ENCODE assay signal across 8 cellular contexts in the genomic region with DNA sequence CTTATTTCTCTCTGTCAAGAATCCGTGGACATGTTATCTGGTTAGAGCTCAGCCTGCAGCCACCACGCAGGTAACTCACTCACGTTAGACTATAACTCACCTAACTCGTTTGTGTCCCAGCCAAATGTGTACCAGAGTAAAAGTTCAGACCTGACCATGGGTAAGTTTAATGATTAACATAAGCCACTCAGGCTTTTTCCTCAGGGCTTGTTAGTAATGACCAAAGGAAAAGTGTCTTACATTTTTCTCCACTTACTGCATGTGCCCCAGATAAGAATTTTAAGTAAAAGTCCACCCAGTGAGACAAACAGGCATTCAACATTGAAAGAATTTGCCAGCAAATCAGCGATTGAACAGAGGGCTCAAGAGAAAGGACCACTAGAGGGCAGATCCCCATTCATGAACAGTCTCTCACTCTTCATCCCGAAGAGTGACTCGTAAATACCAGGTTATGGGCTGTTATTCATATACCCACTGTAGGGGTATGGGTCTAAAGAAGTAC. TPM values are rescaled to one million over a fixed set of nuclear protein-coding genes. Genes with fewer than 3 reads are reported as not detected.
DNase-seq lines count a peak whose midpoint lies in the region; ATAC-seq and TF ChIP-seq lines count a peak whose summit lies in the region.

A gene with protein sequence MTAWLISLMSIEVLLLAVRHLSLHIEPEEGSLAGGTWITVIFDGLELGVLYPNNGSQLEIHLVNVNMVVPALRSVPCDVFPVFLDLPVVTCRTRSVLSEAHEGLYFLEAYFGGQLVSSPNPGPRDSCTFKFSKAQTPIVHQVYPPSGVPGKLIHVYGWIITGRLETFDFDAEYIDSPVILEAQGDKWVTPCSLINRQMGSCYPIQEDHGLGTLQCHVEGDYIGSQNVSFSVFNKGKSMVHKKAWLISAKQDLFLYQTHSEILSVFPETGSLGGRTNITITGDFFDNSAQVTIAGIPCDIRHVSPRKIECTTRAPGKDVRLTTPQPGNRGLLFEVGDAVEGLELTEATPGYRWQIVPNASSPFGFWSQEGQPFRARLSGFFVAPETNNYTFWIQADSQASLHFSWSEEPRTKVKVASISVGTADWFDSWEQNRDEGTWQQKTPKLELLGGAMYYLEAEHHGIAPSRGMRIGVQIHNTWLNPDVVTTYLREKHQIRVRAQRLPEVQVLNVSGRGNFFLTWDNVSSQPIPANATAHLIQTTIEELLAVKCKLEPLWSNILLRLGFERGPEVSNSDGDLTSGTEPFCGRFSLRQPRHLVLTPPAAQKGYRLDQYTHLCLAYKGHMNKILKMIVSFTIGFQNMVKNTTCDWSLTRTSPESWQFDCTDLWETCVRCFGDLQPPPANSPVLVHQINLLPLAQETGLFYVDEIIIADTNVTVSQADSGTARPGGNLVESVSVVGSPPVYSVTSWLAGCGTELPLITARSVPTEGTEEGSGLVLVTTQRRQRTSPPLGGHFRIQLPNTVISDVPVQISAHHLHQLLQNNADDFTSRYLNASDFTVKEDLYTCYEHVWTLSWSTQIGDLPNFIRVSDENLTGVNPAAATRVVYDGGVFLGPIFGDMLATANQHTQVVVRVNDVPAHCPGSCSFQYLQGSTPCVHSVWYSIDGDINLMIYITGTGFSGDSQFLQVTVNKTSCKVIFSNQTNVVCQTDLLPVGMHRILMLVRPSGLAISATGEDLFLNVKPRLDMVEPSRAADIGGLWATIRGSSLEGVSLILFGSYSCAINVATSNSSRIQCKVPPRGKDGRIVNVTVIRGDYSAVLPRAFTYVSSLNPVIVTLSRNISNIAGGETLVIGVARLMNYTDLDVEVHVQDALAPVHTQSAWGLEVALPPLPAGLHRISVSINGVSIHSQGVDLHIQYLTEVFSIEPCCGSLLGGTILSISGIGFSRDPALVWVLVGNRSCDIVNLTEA (N-terminal part only) (minus strand): TSS at position 116 of the 502 bp plus-strand sequence. CDS start 2,680 bp downstream, outside the sequence.

- H3K79me2 ChIP-seq in DND-41 (ENCODE audit: insufficient read depth, low read length): no peaks in the 10 kb centered on the region

- H3K4me1 ChIP-seq in DND-41 (ENCODE audit: insufficient read depth, low read length) (peaks cover 10% of the 10 kb centered on the region; the same call in 1 of the 2 replicates), mucosa of descending colon (ENCODE audit: low read depth) (peaks cover 5% of the 10 kb centered on the region)

- no peak within 1 kb of the TSS for H3K27ac ChIP-seq in DND-41 (ENCODE audit: low read length)

- H3K9me3 ChIP-seq in DND-41 (ENCODE audit: insufficient read depth, low read length, severe bottlenecking) (no peaks in the 10 kb centered on the region), mucosa of descending colon (no peaks in the 10 kb centered on the region)

- no peak within 1 kb of the TSS for H3K4me3 ChIP-seq in DND-41 (ENCODE audit: low read depth in 1 of 2, low read length in 2 of 2)
- H3K4me3 ChIP-seq in astrocyte of the cerebellum (ENCODE audit: low read depth, low read length): no peak within 1 kb of the TSS
- no peak within 1 kb of the TSS for H3K4me3 ChIP-seq in mucosa of descending colon

- no peak within 1 kb of the TSS for H3K4me3 Mint-ChIP-seq in CD14-positive monocyte

- no peaks in the 10 kb centered on the region for H4K20me1 ChIP-seq in DND-41 (ENCODE audit: insufficient read depth, low read length)

- H3K36me3 Mint-ChIP-seq in CD14-positive monocyte: no peaks in the 10 kb centered on the region

- intact Hi-C loops in mucosa of descending colon (cut with DNase I, micrococcal nuclease) (no loop called here), CD14-positive monocyte (cut with micrococcal nuclease) (no loop called here)

- ATAC-seq in DND-41 (ENCODE audit: insufficient read depth, low read depth) (peak; percentile 53; the same call in 1 of the 3 replicates), mucosa of descending colon (peak; percentile 95), GM18502 (IDR thresholded peaks at IDR 0.05; ENCODE audit: poor library complexity, unreplicated experiment) (no peak)

- H3K27ac Mint-ChIP-seq in CD14-positive monocyte: no peak within 1 kb of the TSS

- no peaks in the 10 kb centered on the region for H3K27me3 ChIP-seq in DND-41 (ENCODE audit: insufficient read depth, low read length, poor library complexity)

- no peak within 1 kb of the TSS for H3K9ac ChIP-seq in DND-41 (ENCODE audit: low read depth, low read length)

- H2AFZ ChIP-seq in DND-41 (ENCODE audit: low read depth, low read length): peak within 1 kb of the TSS; percentile 51

- peaks cover 0 to 4% (median 0%) of the 10 kb centered on the region in 3 donors for H3K27me3 Mint-ChIP-seq in CD14-positive monocyte (ENCODE audit: low read depth in 3 of 3)

- peaks cover 0 to 3% (median 0%) of the 10 kb centered on the region in 7 donors for H3K9me3 Mint-ChIP-seq in CD14-positive monocyte

- DNase-seq in DND-41 (no peak), HT-29 (ENCODE audit: low spot score) (peak; percentile 81), astrocyte of the cerebellum (ENCODE audit: low read depth) (no peak), mucosa of descending colon (peak in 1 of 3 donors; percentile 59), superior temporal gyrus (ENCODE audit: extremely low spot score) (no peak), DMS79 (lab: John Stamatoyannopoulos, UW) (no peak), CD14-positive monocyte (ENCODE audit: low spot score) (no peak)

- H3K36me3 ChIP-seq in DND-41 (ENCODE audit: insufficient read depth, low read length) (no peaks in the 10 kb centered on the region), mucosa of descending colon (ENCODE audit: low read depth) (no peaks in the 10 kb centered on the region)

- peak; percentile 46 for TF ChIP-seq CTCF in DND-41 (IDR thresholded peaks at IDR 0.05; ENCODE audit: borderline replicate concordance, extremely low read depth, low read length, poor library complexity, severe bottlenecking)
- peak; percentile 32 for TF ChIP-seq CTCF in astrocyte of the cerebellum (IDR thresholded peaks at IDR 0.05; ENCODE audit: low read depth, low read length, missing control alignments)
- TF ChIP-seq CTCF in mucosa of descending colon (IDR thresholded peaks at IDR 0.05): no peak
- TF ChIP-seq CTCF in CD14-positive monocyte (IDR thresholded peaks at IDR 0.05): no peak

- H3K4me2 ChIP-seq in DND-41 (ENCODE audit: insufficient read depth, low read length): no peak within 1 kb of the TSS

- H3K4me1 Mint-ChIP-seq in CD14-positive monocyte: no peaks in the 10 kb centered on the region

- in situ Hi-C loops in astrocyte of the cerebellum (cut with HindIII; ENCODE audit: low sequenced_read_pairs): no loop called here

RNA-seq across cellular contexts. Expression of the gene that starts here (rescaled TPM):
- total RNA-seq in HT-29 (2014; rRNA removed; shearing (Covaris generic)): 0.08 and 0.10 TPM in 2 replicates
- under 1 TPM; 0.12 to 0.22 (median 0.20) TPM for total RNA-seq in mucosa of descending colon
- not detected for polyA plus RNA-seq in CD14-positive monocyte

Comparison
In these comparisons a context has a peak if more than half of its experiments do, and no peak if none do; other contexts are left out.
1. Peak in DNase-seq in HT-29; RNA of the gene not detected or under 1 TPM.
2. Peak in ATAC-seq in mucosa of descending colon; RNA of the gene not detected or under 1 TPM.
3. CTCF ChIP-seq: peak in DND-41 (single experiment) and astrocyte of the cerebellum (single experiment); none in mucosa of descending colon (single experiment) and CD14-positive monocyte (single experiment).